Comparison of ENCODE assay signal across 8 cellular contexts in genomic region chr14:103385994-103386491, GRCh38. TPM values are rescaled to one million over a fixed set of nuclear protein-coding genes. Genes with fewer than 3 reads are reported as not detected.
DNase-seq lines count a peak whose midpoint lies in the region; ATAC-seq and TF ChIP-seq lines count a peak whose summit lies in the region.

No MANE protein-coding gene starts in this region.

- TF ChIP-seq EP300 in esophagus muscularis mucosa (IDR thresholded peaks at IDR 0.05) (no peak), upper lobe of left lung (IDR thresholded peaks at IDR 0.05) (no peak)

- no peak for TF ChIP-seq POLR2A in esophagus muscularis mucosa (IDR thresholded peaks at IDR 0.05; ENCODE audit: low read depth)
- no peak for TF ChIP-seq POLR2A in upper lobe of left lung (IDR thresholded peaks at IDR 0.05)

- H3K4me1 Mint-ChIP-seq in natural killer cell: peaks cover 37 to 53% of the 10 kb centered on the region in 2 donors

- no peak for TF ChIP-seq CTCF in AG10803 (conservative IDR thresholded peaks at IDR 0.05; ENCODE audit: low read length)
- TF ChIP-seq CTCF in esophagus muscularis mucosa (IDR thresholded peaks at IDR 0.05): no peak
- TF ChIP-seq CTCF in natural killer cell (IDR thresholded peaks at IDR 0.05): no peak
- no peak for TF ChIP-seq CTCF in upper lobe of left lung (IDR thresholded peaks at IDR 0.05)

- peaks cover 30 to 51% (median 50%) of the 10 kb centered on the region in 4 donors for H3K4me1 ChIP-seq in esophagus muscularis mucosa
- peaks cover 32 to 56% (median 42%) of the 10 kb centered on the region in 4 donors for H3K4me1 ChIP-seq in upper lobe of left lung

- H3K36me3 ChIP-seq in esophagus muscularis mucosa: no peaks in the 10 kb centered on the region
- no peaks in the 10 kb centered on the region for H3K36me3 ChIP-seq in upper lobe of left lung

- intact Hi-C loops in esophagus muscularis mucosa (cut with DNase I) (loop anchor here (5.0 kb wide), 2 partner anchors 49 to 329 kb away; partner anchors contain the start of gene CDC42BPB), natural killer cell (cut with micrococcal nuclease) (loop anchor here (1.0 to 5.0 kb wide), 2 partner anchors 41 to 52 kb away; partner anchors contain the start of gene EIF5)

- H3K4me3 Mint-ChIP-seq in natural killer cell: peak overlapping the region; percentile 95

- no peaks in the 10 kb centered on the region for H3K27me3 Mint-ChIP-seq in natural killer cell (ENCODE audit: low read depth in 2 of 2)

- ATAC-seq in GM19467 (IDR thresholded peaks at IDR 0.05; ENCODE audit: unreplicated experiment): peak; percentile 2
- peak in 1 of 3 donors; percentile 6 for ATAC-seq in natural killer cell
- ATAC-seq in upper lobe of left lung (ENCODE audit: low FRiP score in 2 of 2): peak in 1 of 2 donors; percentile 26
- no peak for ATAC-seq in HG03108 (IDR thresholded peaks at IDR 0.05; ENCODE audit: unreplicated experiment)

- DNase-seq in AG10803 (ENCODE audit: low read depth) (peak; percentile 23), M059J (ENCODE audit: low read depth) (peak; percentile 32), activated T-cell treated with anti-CD3 and anti-CD28 coated beads for 1 hour (ENCODE audit: low read depth) (peak; percentile 18), esophagus muscularis mucosa (ENCODE audit: extremely low spot score) (no peak), natural killer cell (peak; percentile 37), upper lobe of left lung (peak in 1 of 2 donors; percentile 57)

- H3K9me3 ChIP-seq in esophagus muscularis mucosa: no peaks in the 10 kb centered on the region
- H3K9me3 ChIP-seq in upper lobe of left lung: no peaks in the 10 kb centered on the region

- H3K27ac Mint-ChIP-seq in natural killer cell: peak overlapping the region; percentile 94 to 97

- WGBS in esophagus muscularis mucosa: under 1% methylated on average over 28 of the region's 31 CpGs
- WGBS in upper lobe of left lung, 2 donors: 0 to 1% methylated on average over 12 to 31 of the region's 31 CpGs

- H3K27ac ChIP-seq in esophagus muscularis mucosa (replicated peaks in 1 of 4) (peak overlapping the region; percentile 98 to 100 (median 100)), upper lobe of left lung (peak overlapping the region; percentile 99 to 100 (median 100))

- H3K4me3 ChIP-seq in AG10803 (ENCODE audit: low read length) (peak overlapping the region; percentile 98), esophagus muscularis mucosa (peak overlapping the region; percentile 90 to 99 (median 94)), upper lobe of left lung (peak overlapping the region; percentile 71 to 99 (median 92))

- H3K36me3 Mint-ChIP-seq in natural killer cell: no peaks in the 10 kb centered on the region

- H3K9me3 Mint-ChIP-seq in natural killer cell: no peaks in the 10 kb centered on the region

- H3K27me3 ChIP-seq in esophagus muscularis mucosa (peaks cover 0 to 3% (median 0%) of the 10 kb centered on the region in 4 donors), upper lobe of left lung (no peaks in the 10 kb centered on the region)

RNA-seq across cellular contexts. Expression of gene MARK3, which starts 0.8 kb away (rescaled TPM):
- 27.2 and 40.0 TPM in 2 replicates for total RNA-seq in M059J (2014; rRNA removed; shearing (Covaris generic))
- 10 to 100 TPM; 57.4 to 78.1 (median 68.1) TPM for total RNA-seq in esophagus muscularis mucosa
- total RNA-seq in natural killer cell: 100 to 1,000 TPM; 138 to 167 (median 152) TPM
- 100 to 1,000 TPM in 5 of 6 donors, 10 to 100 TPM in 1; 84.5 to 190 (median 132) TPM for total RNA-seq in upper lobe of left lung

RNA-seq across cellular contexts. Expression of gene EIF5, which starts 52.0 kb away (rescaled TPM):
- 98.4 and 136 TPM in 2 replicates for total RNA-seq in M059J (2014; rRNA removed; shearing (Covaris generic))
- total RNA-seq in esophagus muscularis mucosa (100 to 1,000 TPM; 118 to 237 (median 159) TPM), natural killer cell (100 to 1,000 TPM; 498 to 670 (median 594) TPM), upper lobe of left lung (100 to 1,000 TPM; 103 to 265 (median 176) TPM)
